Comparison of ENCODE assay signal across 26 cellular contexts in the genomic region with DNA sequence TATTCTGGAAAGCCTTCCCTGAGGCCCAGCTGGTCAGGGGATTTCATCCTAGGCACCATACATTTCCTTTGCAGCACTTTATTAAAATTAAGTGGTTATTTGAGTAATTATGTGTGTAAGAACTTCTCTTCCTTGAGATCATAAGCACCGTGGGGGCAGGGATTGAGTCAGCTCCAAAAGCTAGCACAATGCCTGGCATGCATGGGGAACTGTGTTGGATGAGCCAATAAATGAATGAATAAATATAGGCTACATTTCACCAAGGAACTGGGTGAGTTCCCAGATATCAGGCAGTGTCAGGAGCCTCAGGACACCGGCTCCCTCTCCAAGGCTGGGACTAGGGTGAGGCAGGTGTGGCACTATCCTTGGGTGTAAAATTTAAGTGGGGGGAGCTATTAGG.
"Had no signal": no experiment of that assay in that cellular context is flagged by ENCODE, and none has a peak within 500 bp of the region (broad histone marks: within the 10 kb centered on the region; RNA-seq: fewer than 3 reads in every experiment).

No MANE protein-coding gene starts in this region.

- H3K27ac ChIP-seq: colonic mucosa, epithelial cell of prostate, gastroesophageal sphincter, left lung, sigmoid colon, thoracic aorta had no signal

- H3K36me3 Mint-ChIP-seq: activated naive CD4-positive, alpha-beta T cell treated with anti-CD3 and anti-CD28 coated beads, Interleukin-2, amount 50 U/mL, for 72 hours; immature natural killer cell; stimulated activated effector memory CD8-positive, alpha-beta T cell treated with anti-CD3 and anti-CD28 coated beads, Interleukin-12 subunit alpha, Interleukin-12 subunit beta, amount 100 ng/mL, for 72 hours had no signal

- H3K4me3 ChIP-seq: colonic mucosa, gastroesophageal sphincter, left lung, mucosa of descending colon, sigmoid colon, thoracic aorta had no signal

- H3K27me3 ChIP-seq: colonic mucosa had no signal

- ATAC-seq: activated naive CD4-positive, alpha-beta T cell treated with anti-CD3 and anti-CD28 coated beads, Interleukin-2, amount 50 U/mL, for 72 hours; gastroesophageal sphincter; left lung; mucosa of descending colon; stimulated activated effector memory CD8-positive, alpha-beta T cell treated with anti-CD3 and anti-CD28 coated beads, Interleukin-12 subunit alpha, Interleukin-12 subunit beta, amount 100 ng/mL, for 72 hours had no signal

- DNase-seq: activated CD4-positive, alpha-beta memory T cell treated with anti-CD3 and anti-CD28 coated beads, Interleukin-2, amount 10 ng/mL, durations not matched to agents 7 days and 5 days; activated CD4-positive, alpha-beta T cell treated with anti-CD3 and anti-CD28 coated beads for 1 hour; activated CD4-positive, alpha-beta T cell treated with anti-CD3 and anti-CD28 coated beads, Interleukin-2, amount 10 ng/mL, durations not matched to agents 7 days and 5 days; activated CD8-positive, alpha-beta memory T cell treated with anti-CD3 and anti-CD28 coated beads, Interleukin-2, amount 50 U/mL, for 48 hours; activated naive CD4-positive, alpha-beta T cell; activated T-cell treated with anti-CD3 and anti-CD28 coated beads, Interleukin-2, amount 50 U/mL, for 24 hours; cerebellar nuclear complex; colonic mucosa; effector CD8-positive, alpha-beta T cell; hypothalamus; immature natural killer cell; left lung; mucosa of descending colon; posterior cingulate gyrus; small intestine; stimulated activated CD4-positive, alpha-beta T cell treated with anti-CD3 and anti-CD28 coated beads, Interleukin-4, amount 100 ng/mL, for 24 hours; T-helper 2 cell; trophoblast cell had no signal

- H3K27ac Mint-ChIP-seq: activated CD4-positive, alpha-beta memory T cell treated with anti-CD3 and anti-CD28 coated beads, Interleukin-2, amount 10 ng/mL, durations not matched to agents 7 days and 5 days; activated CD4-positive, alpha-beta T cell treated with anti-CD3 and anti-CD28 coated beads, Interleukin-2, amount 10 ng/mL, durations not matched to agents 7 days and 5 days; activated naive CD4-positive, alpha-beta T cell treated with anti-CD3 and anti-CD28 coated beads, Interleukin-2, amount 50 U/mL, for 72 hours; activated T-cell treated with anti-CD3 and anti-CD28 coated beads, Interleukin-2, amount 50 U/mL, for 24 hours; immature natural killer cell; nephron; stimulated activated effector memory CD8-positive, alpha-beta T cell treated with anti-CD3 and anti-CD28 coated beads, Interleukin-12 subunit alpha, Interleukin-12 subunit beta, amount 100 ng/mL, for 72 hours; stimulated activated naive CD8-positive, alpha-beta T cell treated with anti-CD3 and anti-CD28 coated beads, Interleukin-15, Interleukin-2, amounts not matched to agents 100 ng/mL and 50 ng/mL, for 24 hours had no signal

- H3K4me1 ChIP-seq: colonic mucosa, gastroesophageal sphincter, left lung, sigmoid colon had no signal

- H3K36me3 ChIP-seq: colonic mucosa, gastroesophageal sphincter, left lung, sigmoid colon, thoracic aorta had no signal

- H3K4me3 Mint-ChIP-seq: activated CD4-positive, alpha-beta memory T cell treated with anti-CD3 and anti-CD28 coated beads, Interleukin-2, amount 10 ng/mL, durations not matched to agents 7 days and 5 days; activated CD4-positive, alpha-beta T cell treated with anti-CD3 and anti-CD28 coated beads, Interleukin-2, amount 10 ng/mL, durations not matched to agents 7 days and 5 days; activated T-cell treated with anti-CD3 and anti-CD28 coated beads, Interleukin-2, amount 50 U/mL, for 24 hours; immature natural killer cell; nephron; stimulated activated effector memory CD8-positive, alpha-beta T cell treated with anti-CD3 and anti-CD28 coated beads, Interleukin-12 subunit alpha, Interleukin-12 subunit beta, amount 100 ng/mL, for 72 hours; stimulated activated naive CD8-positive, alpha-beta T cell treated with anti-CD3 and anti-CD28 coated beads, Interleukin-15, Interleukin-2, amounts not matched to agents 100 ng/mL and 50 ng/mL, for 24 hours had no signal

- H3K9me3 ChIP-seq: colonic mucosa, gastroesophageal sphincter, left lung, mucosa of descending colon, sigmoid colon, thoracic aorta had no signal

- H3K9me3 Mint-ChIP-seq: activated CD4-positive, alpha-beta memory T cell treated with anti-CD3 and anti-CD28 coated beads, Interleukin-2, amount 10 ng/mL, durations not matched to agents 7 days and 5 days; activated CD4-positive, alpha-beta T cell treated with anti-CD3 and anti-CD28 coated beads, Interleukin-2, amount 10 ng/mL, durations not matched to agents 7 days and 5 days; activated naive CD4-positive, alpha-beta T cell treated with anti-CD3 and anti-CD28 coated beads, Interleukin-2, amount 50 U/mL, for 72 hours; activated T-cell treated with anti-CD3 and anti-CD28 coated beads, Interleukin-2, amount 50 U/mL, for 24 hours; immature natural killer cell; nephron; stimulated activated effector memory CD8-positive, alpha-beta T cell treated with anti-CD3 and anti-CD28 coated beads, Interleukin-12 subunit alpha, Interleukin-12 subunit beta, amount 100 ng/mL, for 72 hours had no signal

- H3K4me1 Mint-ChIP-seq: activated CD4-positive, alpha-beta memory T cell treated with anti-CD3 and anti-CD28 coated beads, Interleukin-2, amount 10 ng/mL, durations not matched to agents 7 days and 5 days; activated CD4-positive, alpha-beta T cell treated with anti-CD3 and anti-CD28 coated beads, Interleukin-2, amount 10 ng/mL, durations not matched to agents 7 days and 5 days; immature natural killer cell; nephron; stimulated activated effector memory CD8-positive, alpha-beta T cell treated with anti-CD3 and anti-CD28 coated beads, Interleukin-12 subunit alpha, Interleukin-12 subunit beta, amount 100 ng/mL, for 72 hours had no signal
